In the genomic region with DNA sequence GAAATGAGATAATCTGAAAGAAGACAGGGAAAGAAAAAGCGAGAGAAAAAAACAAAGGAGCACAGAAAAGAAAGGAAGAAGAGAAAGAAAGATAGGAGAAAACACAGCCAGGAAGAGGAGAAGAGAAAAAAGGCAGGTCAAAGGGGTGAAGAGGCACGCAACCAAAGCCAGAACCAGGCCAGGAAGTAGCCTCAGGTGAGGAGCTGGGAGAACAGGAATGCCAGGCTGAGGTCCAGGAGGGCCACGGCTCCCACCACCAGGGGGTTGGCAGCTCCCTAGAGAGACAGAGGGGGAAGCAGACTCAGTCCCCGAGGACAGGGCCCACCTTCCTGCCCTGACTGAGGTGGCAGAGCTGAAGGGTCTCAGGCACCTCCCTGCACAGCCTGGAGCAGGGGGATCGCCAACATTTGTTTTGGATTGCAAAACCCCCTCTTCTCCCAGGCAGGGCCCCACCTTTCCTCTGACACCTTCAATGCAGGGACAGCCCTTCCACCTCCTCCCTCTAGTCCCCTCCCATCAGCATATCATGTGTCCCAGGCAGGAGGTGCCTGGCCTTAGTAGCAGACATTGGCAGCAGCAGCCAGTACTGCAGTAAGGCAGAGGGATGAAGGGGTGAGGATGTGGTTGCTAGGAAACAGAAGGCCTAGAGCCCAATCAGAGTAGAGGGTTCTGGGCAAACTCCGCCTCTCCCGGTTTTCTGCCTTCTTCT, we compare ENCODE assay signal across 10 cellular contexts. TPM values are rescaled to one million over a fixed set of nuclear protein-coding genes. Genes with fewer than 3 reads are reported as not detected.
DNase-seq lines count a peak whose midpoint lies in the region; ATAC-seq and TF ChIP-seq lines count a peak whose summit lies in the region.
"Had no signal": no experiment of that assay in that cellular context is flagged by ENCODE, and none has a peak within 500 bp of the region (broad histone marks: within the 10 kb centered on the region; RNA-seq: fewer than 3 reads in every experiment).

No MANE protein-coding gene starts in this region.

- intact Hi-C loops in activated naive CD4-positive, alpha-beta T cell treated with anti-CD3 and anti-CD28 coated beads for 36 hours (cut with micrococcal nuclease), result no loop called here

- no peak overlapping the region for H3K9ac ChIP-seq in endodermal cell (ENCODE audit: extremely low read depth, low read length, poor library complexity, severe bottlenecking)

- peak overlapping the region; percentile 53 for H3K27ac Mint-ChIP-seq in activated naive CD4-positive, alpha-beta T cell treated with anti-CD3 and anti-CD28 coated beads, Interleukin-2, amount 10 ng/mL, durations not matched to agents 7 days and 5 days
- no peak overlapping the region for H3K27ac Mint-ChIP-seq in activated naive CD4-positive, alpha-beta T cell treated with anti-CD3 and anti-CD28 coated beads for 36 hours
- H3K27ac Mint-ChIP-seq in endodermal cell, result no peak overlapping the region

- H3K9me3 Mint-ChIP-seq in activated naive CD4-positive, alpha-beta T cell treated with anti-CD3 and anti-CD28 coated beads, Interleukin-2, amount 10 ng/mL, durations not matched to agents 7 days and 5 days, result no peaks in the 10 kb centered on the region
- no peaks in the 10 kb centered on the region for H3K9me3 Mint-ChIP-seq in activated naive CD4-positive, alpha-beta T cell treated with anti-CD3 and anti-CD28 coated beads for 36 hours
- no peaks in the 10 kb centered on the region for H3K9me3 Mint-ChIP-seq in endodermal cell

- peaks cover 22% of the 10 kb centered on the region for H3K36me3 Mint-ChIP-seq in activated naive CD4-positive, alpha-beta T cell treated with anti-CD3 and anti-CD28 coated beads, Interleukin-2, amount 10 ng/mL, durations not matched to agents 7 days and 5 days
- H3K36me3 Mint-ChIP-seq in activated naive CD4-positive, alpha-beta T cell treated with anti-CD3 and anti-CD28 coated beads for 36 hours (ENCODE audit: low read depth), result peaks cover 6% of the 10 kb centered on the region
- H3K36me3 Mint-ChIP-seq in endodermal cell (ENCODE audit: low read depth), result peaks cover 16% of the 10 kb centered on the region

- no peaks in the 10 kb centered on the region for H3K9me3 ChIP-seq in endodermal cell (ENCODE audit: control insufficient read depth, low read length)

- ATAC-seq in GM18868 (IDR thresholded peaks at IDR 0.05; ENCODE audit: unreplicated experiment), result no peak

- TF ChIP-seq CTCF in endodermal cell (conservative IDR thresholded peaks at IDR 0.05), result peak; percentile 45

- peaks cover 16% of the 10 kb centered on the region for H3K36me3 ChIP-seq in endodermal cell (ENCODE audit: control insufficient read depth, insufficient read depth, low read length)

- H3K27me3 Mint-ChIP-seq in activated naive CD4-positive, alpha-beta T cell treated with anti-CD3 and anti-CD28 coated beads, Interleukin-2, amount 10 ng/mL, durations not matched to agents 7 days and 5 days, result peaks cover 34% of the 10 kb centered on the region
- peaks cover 2% of the 10 kb centered on the region for H3K27me3 Mint-ChIP-seq in activated naive CD4-positive, alpha-beta T cell treated with anti-CD3 and anti-CD28 coated beads for 36 hours (ENCODE audit: low read depth)
- peaks cover 27% of the 10 kb centered on the region for H3K27me3 Mint-ChIP-seq in endodermal cell (ENCODE audit: insufficient read depth)

- no peaks in the 10 kb centered on the region for H3K27me3 ChIP-seq in endodermal cell (ENCODE audit: control insufficient read depth, insufficient read depth, low read length, poor library complexity, severe bottlenecking)

- DNase-seq in activated naive CD4-positive, alpha-beta T cell treated with anti-CD3 and anti-CD28 coated beads, Interleukin-2, amount 10 ng/mL, durations not matched to agents 7 days and 5 days, result peak; percentile 40
- no peak for DNase-seq in activated naive CD4-positive, alpha-beta T cell treated with anti-CD3 and anti-CD28 coated beads for 36 hours
- DNase-seq in NCI-H524 (lab: John Stamatoyannopoulos, UW), result peak; percentile 80 to 92
- DNase-seq in endodermal cell, result peak; percentile 84
- DNase-seq in superior temporal gyrus (ENCODE audit: extremely low spot score), result peak; percentile 74
- no peak for DNase-seq in mucosa of gallbladder (ENCODE audit: low spot score)
- no peak for DNase-seq in GM19240 (ENCODE audit: insufficient read length, low spot score)
- DNase-seq: stimulated activated CD4-positive, alpha-beta T cell treated with anti-CD3 and anti-CD28 coated beads, Interleukin-12 subunit alpha, Interleukin-12 subunit beta, amount 100 ng/mL, for 4 hours; T1000 had no signal

- CTCF ChIA-PET in activated naive CD4-positive, alpha-beta T cell treated with anti-CD3 and anti-CD28 coated beads, Interleukin-2, amount 10 ng/mL, durations not matched to agents 7 days and 5 days (lab: Charles Lee), result interaction anchor here (2.0 to 15.2 kb wide), 3 partner anchors 10 to 90 kb away, joined by 5 to 238 read pairs (median 38); no protein-coding TSS in a partner anchor
- CTCF ChIA-PET in activated naive CD4-positive, alpha-beta T cell treated with anti-CD3 and anti-CD28 coated beads for 36 hours (lab: Charles Lee), result interaction anchor here (1.3 to 3.0 kb wide), 3 partner anchors 11 to 14 kb away, joined by 4 to 22 read pairs (median 6); no protein-coding TSS in a partner anchor

- no peak overlapping the region for H3K4me3 ChIP-seq in endodermal cell (ENCODE audit: low read length)

- H3K27ac ChIP-seq in endodermal cell (ENCODE audit: low read depth, low read length), result no peak overlapping the region

- peaks cover 58% of the 10 kb centered on the region for H3K4me1 Mint-ChIP-seq in activated naive CD4-positive, alpha-beta T cell treated with anti-CD3 and anti-CD28 coated beads, Interleukin-2, amount 10 ng/mL, durations not matched to agents 7 days and 5 days
- peaks cover 22% of the 10 kb centered on the region for H3K4me1 Mint-ChIP-seq in activated naive CD4-positive, alpha-beta T cell treated with anti-CD3 and anti-CD28 coated beads for 36 hours (ENCODE audit: low read depth)
- H3K4me1 Mint-ChIP-seq in endodermal cell, result peaks cover 33% of the 10 kb centered on the region

- H3K4me1 ChIP-seq in endodermal cell (ENCODE audit: control insufficient read depth, insufficient read depth, low read length), result peaks cover 11% of the 10 kb centered on the region

- 81 to 85% methylated on average over 2 to 6 of the region's 7 CpGs for WGBS in endodermal cell (ENCODE audit: insufficient coverage in 1 of 2, insufficient read length in 1 of 2), 2 experiments

- H3K4me3 Mint-ChIP-seq in activated naive CD4-positive, alpha-beta T cell treated with anti-CD3 and anti-CD28 coated beads, Interleukin-2, amount 10 ng/mL, durations not matched to agents 7 days and 5 days, result no peak overlapping the region
- no peak overlapping the region for H3K4me3 Mint-ChIP-seq in activated naive CD4-positive, alpha-beta T cell treated with anti-CD3 and anti-CD28 coated beads for 36 hours
- H3K4me3 Mint-ChIP-seq in endodermal cell, result no peak overlapping the region

RNA-seq across cellular contexts. Expression of a gene that starts 2.0 kb away (rescaled TPM):
- 100 to 1,000 TPM; 205 to 216 TPM for total RNA-seq in activated naive CD4-positive, alpha-beta T cell treated with anti-CD3 and anti-CD28 coated beads for 36 hours
- total RNA-seq in endodermal cell (100 to 1,000 TPM; 203 to 209 TPM), mucosa of gallbladder (294 TPM)
- 85.8 TPM for polyA plus RNA-seq in endodermal cell (2013, experiment 1 of 2)
- polyA plus RNA-seq in endodermal cell (2013, experiment 2 of 2), result 69.8 TPM

RNA-seq across cellular contexts. Expression of a gene that starts 9.0 kb away (rescaled TPM):
- under 1 TPM in 1 of 2 experiments, not detected in 1; 0.05 TPM for total RNA-seq in activated naive CD4-positive, alpha-beta T cell treated with anti-CD3 and anti-CD28 coated beads for 36 hours
- total RNA-seq in endodermal cell, result under 1 TPM; 0.18 to 0.91 TPM
- polyA plus RNA-seq in endodermal cell (2013, experiment 1 of 2), result 13.1 TPM
- polyA plus RNA-seq in endodermal cell (2013, experiment 2 of 2), result 12.8 TPM
- total RNA-seq in mucosa of gallbladder, result 1.2 TPM

RNA-seq across cellular contexts. Expression of a gene that starts 13.5 kb away (rescaled TPM):
- total RNA-seq in activated naive CD4-positive, alpha-beta T cell treated with anti-CD3 and anti-CD28 coated beads for 36 hours, result 1 to 10 TPM; 6.2 to 6.6 TPM
- total RNA-seq in endodermal cell (10 to 100 TPM; 13.0 to 17.0 TPM), mucosa of gallbladder (29.1 TPM)
- polyA plus RNA-seq in endodermal cell (2013, experiment 1 of 2), result 17.3 TPM
- polyA plus RNA-seq in endodermal cell (2013, experiment 2 of 2), result 15.7 TPM

RNA-seq across cellular contexts. Expression of a gene that starts 18.0 kb away (rescaled TPM):
- total RNA-seq in activated naive CD4-positive, alpha-beta T cell treated with anti-CD3 and anti-CD28 coated beads for 36 hours, result under 1 TPM; 0.36 to 0.57 TPM
- total RNA-seq in endodermal cell (10 to 100 TPM; 12.8 to 15.4 TPM), mucosa of gallbladder (12.5 TPM)
- polyA plus RNA-seq in endodermal cell (2013, experiment 1 of 2), result 15.2 TPM
- polyA plus RNA-seq in endodermal cell (2013, experiment 2 of 2), result 13.2 TPM

Comparison
In these comparisons a context has a peak if more than half of its experiments do, and no peak if none do; other contexts are left out.
1. DNase-seq: peak in activated naive CD4-positive, alpha-beta T cell treated with anti-CD3 and anti-CD28 coated beads, Interleukin-2, amount 10 ng/mL, durations not matched to agents 7 days and 5 days (single experiment), NCI-H524 (2 of 2), endodermal cell (single experiment) and superior temporal gyrus (single experiment); none in activated naive CD4-positive, alpha-beta T cell treated with anti-CD3 and anti-CD28 coated beads for 36 hours (single experiment), mucosa of gallbladder (single experiment) and GM19240 (single experiment).